Comparison of ENCODE assay signal across 1 cellular context in genomic region chr16:83898463-83899271, GRCh38.
A peak's percentile ranks its signal among the peaks of the same experiment; 100 is the strongest.
TF ChIP-seq lines count a peak whose summit lies in the region.

Gene MLYCD, plus strand, starts transcription at chr16:83899115. Its CDS starts 30 bp downstream, at chr16:83899145.

TF ChIP-seq in HepG2, 621 proteins besides CTCF, POLR2A, EP300 and RAD21 (continued from another document and continues in another):
- TF ChIP-seq ZHX1 (CRISPR knock-in tag; IDR thresholded peaks at IDR 0.05; ENCODE audit: low read depth) = 0 out of 2 replicates have a peak, but pooled peaks have one; percentile 16
- peak; percentile 33; the same call in 1 of the 2 replicates for TF ChIP-seq ZMYM3 (CRISPR knock-in tag; IDR thresholded peaks at IDR 0.05)
- TF ChIP-seq YEATS4 (CRISPR knock-in tag; IDR thresholded peaks at IDR 0.05; ENCODE audit: borderline replicate concordance) = no peak; the same call in 1 of the 2 replicates
- peak; percentile 35; the same call in 1 of the 2 replicates for TF ChIP-seq HOXA3 (CRISPR knock-in tag; IDR thresholded peaks at IDR 0.05)
- no peak for TF ChIP-seq ZBTB14 (CRISPR knock-in tag; IDR thresholded peaks at IDR 0.05)
- TF ChIP-seq ZNF558 (CRISPR knock-in tag; IDR thresholded peaks at IDR 0.05; ENCODE audit: borderline replicate concordance) = 0 out of 2 replicates have a peak, but pooled peaks have one; percentile 73
- TF ChIP-seq CHD4 (IDR thresholded peaks at IDR 0.05; ENCODE audit: borderline replicate concordance, low read length) = peak; percentile 57; the same call in 1 of the 2 replicates
- peak; percentile 20; the same call in 1 of the 2 replicates for TF ChIP-seq ELF1 (CRISPR knock-in tag; IDR thresholded peaks at IDR 0.05)
- no peak for TF ChIP-seq ZNF878 (CRISPR knock-in tag; IDR thresholded peaks at IDR 0.05)
- TF ChIP-seq MEIS2 (CRISPR knock-in tag; IDR thresholded peaks at IDR 0.05) = no peak
- 0 out of 2 replicates have a peak, but pooled peaks have one; percentile 6 for TF ChIP-seq NR2C2 (CRISPR knock-in tag; IDR thresholded peaks at IDR 0.05; ENCODE audit: borderline replicate concordance)
- TF ChIP-seq GABPB1 (CRISPR knock-in tag; IDR thresholded peaks at IDR 0.05) = peak; percentile 84
- TF ChIP-seq FOXK1 (CRISPR knock-in tag; IDR thresholded peaks at IDR 0.05; ENCODE audit: borderline replicate concordance, low read depth) = no peak
- no peak for TF ChIP-seq PHB2 (IDR thresholded peaks at IDR 0.05; ENCODE audit: partially characterized antibody)
- no peak for TF ChIP-seq ZZZ3 (CRISPR knock-in tag; IDR thresholded peaks at IDR 0.05; ENCODE audit: borderline replicate concordance)
- TF ChIP-seq KDM6A (CRISPR knock-in tag; IDR thresholded peaks at IDR 0.05; ENCODE audit: low read depth) = no peak
- TF ChIP-seq SCMH1 (CRISPR knock-in tag; IDR thresholded peaks at IDR 0.05; ENCODE audit: borderline replicate concordance) = no peak
- no peak for TF ChIP-seq GPBP1L1 (CRISPR knock-in tag; IDR thresholded peaks at IDR 0.05)
- 0 out of 2 replicates have a peak, but pooled peaks have one; percentile 30 for TF ChIP-seq ZFYVE20 (CRISPR knock-in tag; IDR thresholded peaks at IDR 0.05; ENCODE audit: borderline replicate concordance, low read depth)
- TF ChIP-seq ZNF253 (CRISPR knock-in tag; IDR thresholded peaks at IDR 0.05; ENCODE audit: borderline replicate concordance) = 0 out of 2 replicates have a peak, but pooled peaks have one; percentile 1
- TF ChIP-seq ZMAT3 (CRISPR knock-in tag; conservative IDR thresholded peaks at IDR 0.05) = peak; percentile 70; the same call in 1 of the 2 replicates
- peak; percentile 98 for TF ChIP-seq PPARG (CRISPR knock-in tag; conservative IDR thresholded peaks at IDR 0.05)
- no peak for TF ChIP-seq PRPF4 (IDR thresholded peaks at IDR 0.05; ENCODE audit: low read depth, low read length, poor library complexity, severe bottlenecking)
- TF ChIP-seq NFKBIZ (CRISPR knock-in tag; IDR thresholded peaks at IDR 0.05) = no peak
- no peak for TF ChIP-seq ZNF616 (CRISPR knock-in tag; IDR thresholded peaks at IDR 0.05; ENCODE audit: low read depth)
- no peak for TF ChIP-seq GATA4 (IDR thresholded peaks at IDR 0.05; ENCODE audit: borderline replicate concordance, low read depth)
- no peak for TF ChIP-seq HNRNPUL1 (IDR thresholded peaks at IDR 0.05; ENCODE audit: low read depth, low read length)
- no peak; the same call in 1 of the 2 replicates for TF ChIP-seq ZBTB43 (CRISPR knock-in tag; conservative IDR thresholded peaks at IDR 0.05)
- no peak for TF ChIP-seq HNRNPLL (IDR thresholded peaks at IDR 0.05; ENCODE audit: low read depth, low read length, poor library complexity, severe bottlenecking)
- TF ChIP-seq PITX1 (CRISPR knock-in tag; IDR thresholded peaks at IDR 0.05) = peak; percentile 24; the same call in 1 of the 2 replicates
- no peak for TF ChIP-seq ZNF276 (CRISPR knock-in tag; IDR thresholded peaks at IDR 0.05; ENCODE audit: low read depth)
- 0 out of 4 replicates have a peak, but pooled peaks of 1 of the 2 experiments have one; percentile 40 for TF ChIP-seq KLF16 (CRISPR knock-in tag; IDR thresholded peaks at IDR 0.05)
- 0 out of 2 replicates have a peak, but pooled peaks have one; percentile 29 for TF ChIP-seq DRAP1 (CRISPR knock-in tag; IDR thresholded peaks at IDR 0.05)
- TF ChIP-seq ONECUT2 (CRISPR knock-in tag; IDR thresholded peaks at IDR 0.05) = no peak
- peak; percentile 83 for TF ChIP-seq MAX (IDR thresholded peaks at IDR 0.05)
- TF ChIP-seq TAF15 (IDR thresholded peaks at IDR 0.05; ENCODE audit: low read depth, low read length, poor library complexity, severe bottlenecking) = no peak
- no peak for TF ChIP-seq DBP (CRISPR knock-in tag; IDR thresholded peaks at IDR 0.05; ENCODE audit: not compliant biosample characterization)
- TF ChIP-seq ARHGAP35 (CRISPR knock-in tag; IDR thresholded peaks at IDR 0.05; ENCODE audit: borderline replicate concordance) = no peak
- TF ChIP-seq ZMYM4 (CRISPR knock-in tag; IDR thresholded peaks at IDR 0.05) = peak; percentile 51
- TF ChIP-seq RBFOX2 (IDR thresholded peaks at IDR 0.05; ENCODE audit: low read depth, low read length) = peak; percentile 77; the same call in 1 of the 2 replicates
- 0 out of 2 replicates have a peak, but pooled peaks have one; percentile 24 for TF ChIP-seq ELF3 (CRISPR knock-in tag; IDR thresholded peaks at IDR 0.05)
- TF ChIP-seq HCFC1 (IDR thresholded peaks at IDR 0.05; ENCODE audit: low read depth, low read length) = 0 out of 2 replicates have a peak, but pooled peaks have one; percentile 20
- TF ChIP-seq THRA (CRISPR knock-in tag; IDR thresholded peaks at IDR 0.05; ENCODE audit: borderline replicate concordance) = 0 out of 2 replicates have a peak, but pooled peaks have one; percentile 5
- TF ChIP-seq ZNF776 (CRISPR knock-in tag; IDR thresholded peaks at IDR 0.05) = no peak
- TF ChIP-seq SP5 (CRISPR knock-in tag; IDR thresholded peaks at IDR 0.05; ENCODE audit: borderline replicate concordance, low read depth) = peak; percentile 57; the same call in 1 of the 2 replicates
- no peak for TF ChIP-seq ZNF280B (CRISPR knock-in tag; IDR thresholded peaks at IDR 0.05; ENCODE audit: borderline replicate concordance)
- TF ChIP-seq BATF2 (CRISPR knock-in tag; IDR thresholded peaks at IDR 0.05) = 0 out of 2 replicates have a peak, but pooled peaks have one; percentile 12
- peak; percentile 45; the same call in 1 of the 2 replicates for TF ChIP-seq HDAC2 (CRISPR knock-in tag; IDR thresholded peaks at IDR 0.05)
- TF ChIP-seq GABPA (IDR thresholded peaks at IDR 0.05; ENCODE audit: low read depth, low read length) = peak; percentile 83
- peak; percentile 24; the same call in 1 of the 2 replicates for TF ChIP-seq GABPA (CRISPR knock-in tag; IDR thresholded peaks at IDR 0.05; ENCODE audit: low read depth)
- no peak for TF ChIP-seq ZNF34 (CRISPR knock-in tag; IDR thresholded peaks at IDR 0.05; ENCODE audit: borderline replicate concordance)
- peak; percentile 65; the same call in 1 of the 2 replicates for TF ChIP-seq ZNF225 (CRISPR knock-in tag; IDR thresholded peaks at IDR 0.05)
- TF ChIP-seq GPN1 (CRISPR knock-in tag; IDR thresholded peaks at IDR 0.05; ENCODE audit: borderline replicate concordance) = 0 out of 2 replicates have a peak, but pooled peaks have one; percentile 3
